10 cellular contexts compared by ENCODE assay signal in the genomic region with DNA sequence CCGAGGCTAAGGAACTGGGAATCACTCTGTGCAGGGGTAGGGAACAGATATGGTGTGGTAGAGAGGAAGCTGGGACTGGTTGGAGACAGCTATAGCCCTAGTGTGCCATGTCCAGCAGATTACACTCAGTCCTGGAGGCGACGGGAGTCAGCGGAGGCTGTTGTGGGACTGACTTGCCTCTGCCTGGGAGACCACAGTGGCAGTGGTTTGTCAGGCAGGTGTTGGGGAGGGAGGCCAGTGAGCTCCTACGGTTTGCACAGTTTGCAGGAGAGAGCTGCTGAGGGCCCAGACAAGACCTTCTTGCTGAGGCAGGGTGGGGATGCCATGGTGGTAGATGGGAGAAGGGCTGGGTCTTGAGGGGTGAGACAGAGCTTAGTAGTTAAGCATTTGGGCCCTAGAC. TPM values are rescaled to one million over a fixed set of nuclear protein-coding genes. Genes with fewer than 3 reads are reported as not detected.
DNase-seq lines count a peak whose midpoint lies in the region; ATAC-seq and TF ChIP-seq lines count a peak whose summit lies in the region.
"Had no signal": no experiment of that assay in that cellular context is flagged by ENCODE, and none has a peak within 500 bp of the region (broad histone marks: within the 10 kb centered on the region; RNA-seq: fewer than 3 reads in every experiment).

No MANE protein-coding gene starts in this region.

- TF ChIP-seq CTCF in left lung (IDR thresholded peaks at IDR 0.05) (no peak), stomach (IDR thresholded peaks at IDR 0.05) (no peak)

- H3K4me1 ChIP-seq in left lung (peaks cover 40 to 96% of the 10 kb centered on the region in 2 donors), stomach (peaks cover 64 to 90% (median 82%) of the 10 kb centered on the region in 4 donors)

- H3K27me3 ChIP-seq in left lung (peaks cover 0 to 20% of the 10 kb centered on the region in 2 donors), stomach (no peaks in the 10 kb centered on the region)
- H3K27me3 ChIP-seq: adrenal gland had no signal

- peak; percentile 35 for DNase-seq in activated T-cell treated with anti-CD3 and anti-CD28 coated beads, Interleukin-2, amount 50 U/mL, for 1 hour
- no peak for DNase-seq in activated T-cell treated with anti-CD3 and anti-CD28 coated beads for 4 hours
- DNase-seq in activated T-cell treated with anti-CD3 and anti-CD28 coated beads, Interleukin-2, amount 50 U/mL, for 48 hours = peak; percentile 46 to 50
- DNase-seq in left lung = no peak
- no peak for DNase-seq in stomach
- DNase-seq in NCI-H2107 (lab: John Stamatoyannopoulos, UW) = no peak
- DNase-seq: nucleus accumbens had no signal

- no peak for TF ChIP-seq EP300 in stomach (IDR thresholded peaks at IDR 0.05)

- no peak overlapping the region for H3K4me3 ChIP-seq in left lung
- H3K4me3 ChIP-seq in stomach = no peak overlapping the region
- H3K4me3 ChIP-seq: adrenal gland had no signal

- H3K36me3 ChIP-seq in left lung (no peaks in the 10 kb centered on the region), stomach (peaks cover 0 to 6% (median 0%) of the 10 kb centered on the region in 4 donors)
- H3K36me3 ChIP-seq: adrenal gland had no signal

- 69 to 78% (median 76%) methylated on average over 5 of the region's 5 CpGs for WGBS in stomach, 5 donors

- no peak for TF ChIP-seq POLR2A in stomach (IDR thresholded peaks at IDR 0.05)

- no peaks in the 10 kb centered on the region for H3K9me3 ChIP-seq in left lung
- H3K9me3 ChIP-seq in stomach = no peaks in the 10 kb centered on the region
- H3K9me3 ChIP-seq: adrenal gland had no signal

- H3K27ac ChIP-seq in left lung (peak overlapping the region; percentile 92 to 96), stomach (peak overlapping the region; percentile 28 to 97 (median 93))

- intact Hi-C loops in left lung (cut with DNase I) = no loop called here
- intact Hi-C loops in stomach (cut with DNase I; ENCODE audit: low total_unique reads) = no loop called here

- ATAC-seq in left lung (no peak), GM18498 (IDR thresholded peaks at IDR 0.05; ENCODE audit: unreplicated experiment) (no peak), GM21717 (IDR thresholded peaks at IDR 0.05; ENCODE audit: unreplicated experiment) (no peak)

RNA-seq across cellular contexts. Expression of gene PLCG1, which starts 4.9 kb away (rescaled TPM):
- 100 to 1,000 TPM in 1 of 2 donors, 10 to 100 TPM in 1; 64.9 to 121 TPM for total RNA-seq in left lung
- total RNA-seq in stomach = 100 to 1,000 TPM in 2 of 5 donors, 10 to 100 TPM in 3; 37.9 to 576 (median 86.1) TPM
- polyA plus RNA-seq in stomach = 10 to 100 TPM; 16.3 to 32.9 (median 17.5) TPM

Comparison
In these comparisons a context has a peak if more than half of its experiments do, and no peak if none do; other contexts are left out.
1. DNase-seq: peak in activated T-cell treated with anti-CD3 and anti-CD28 coated beads, Interleukin-2, amount 50 U/mL, for 1 hour (single experiment) and activated T-cell treated with anti-CD3 and anti-CD28 coated beads, Interleukin-2, amount 50 U/mL, for 48 hours (2 of 2); none in activated T-cell treated with anti-CD3 and anti-CD28 coated beads for 4 hours (single experiment), left lung (0 of 2), stomach (single experiment) and NCI-H2107 (single experiment).